In genomic region chr14:49853158-49853477, GRCh38 we compare ENCODE assay signal across 1 cellular context.
TF ChIP-seq lines count a peak whose summit lies in the region.

No MANE protein-coding gene starts in this region.

TF ChIP-seq in endothelial cell of umbilical vein, 7 proteins besides CTCF, POLR2A, EP300 and RAD21 (continued from another document):
- TF ChIP-seq MAX (IDR thresholded peaks at IDR 0.05; ENCODE audit: insufficient read depth, insufficient read length) (no peak), FOS (IDR thresholded peaks at IDR 0.05; ENCODE audit: borderline replicate concordance, insufficient read depth, low read length) (no peak)
